Comparison of ENCODE assay signal across 31 cellular contexts in genomic region chr10:33396938-33397337, GRCh38.
A peak's percentile ranks its signal among the peaks of the same experiment; 100 is the strongest.
DNase-seq lines count a peak whose midpoint lies in the region; ATAC-seq, FAIRE-seq and TF ChIP-seq lines count a peak whose summit lies in the region.
"Had no signal": no experiment of that assay in that cellular context is flagged by ENCODE, and none has a peak within 500 bp of the region (broad histone marks: within the 10 kb centered on the region; RNA-seq: fewer than 3 reads in every experiment).

No MANE protein-coding gene starts in this region.

- TF ChIP-seq EP300 in K562 (IDR thresholded peaks at IDR 0.05; ENCODE audit: low read length) (no peak), upper lobe of left lung (IDR thresholded peaks at IDR 0.05) (no peak)

- TF ChIP-seq POLR2A in K562 (conservative IDR thresholded peaks at IDR 0.05) = no peak
- no peak for TF ChIP-seq POLR2A in upper lobe of left lung (IDR thresholded peaks at IDR 0.05)

- no peaks in the 10 kb centered on the region for H3K9me3 ChIP-seq in K562 (replicated peaks; ENCODE audit: control insufficient read depth, insufficient read depth, low read depth, low read length)
- peaks cover 0 to 6% (median 3%) of the 10 kb centered on the region in 4 donors for H3K9me3 ChIP-seq in upper lobe of left lung
- H3K9me3 ChIP-seq: BE2C had no signal

- in situ Hi-C loops in K562 (cut with MboI) = no loop called here

- POLR2A ChIA-PET in K562 (lab: Yijun Ruan, JAX) = no interaction called here

- no TSS peak for BruUV-seq in K562 (replicated peaks; lab: Mats Ljungman, UMichigan)

- H4K20me1 ChIP-seq in K562 (replicated peaks; ENCODE audit: control insufficient read depth, insufficient read depth, low read length) = no peaks in the 10 kb centered on the region
- H4K20me1 ChIP-seq: BLaER1; BLaER1 treated with 17β-estradiol and CSF1 and Interleukin-3, amounts not matched to agents 10 nM and 100 nM had no signal

- CTCF ChIA-PET in K562 (lab: Yijun Ruan, JAX; ENCODE audit: low intra/inter-chr PET ratio) = no interaction called here

- no peaks in the 10 kb centered on the region for H3K79me2 ChIP-seq in K562 (ENCODE audit: control insufficient read depth, insufficient read depth, low read length)

- H3K4me1 ChIP-seq in K562 (replicated peaks in 1 of 2; ENCODE audit: control insufficient read depth in 2 of 2, insufficient read depth in 2 of 2, low read length in 2 of 2) (no peaks in the 10 kb centered on the region), upper lobe of left lung (no peaks in the 10 kb centered on the region)
- H3K4me1 ChIP-seq: A549, BE2C, BLaER1 had no signal

- H2AFZ ChIP-seq in K562 (ENCODE audit: low read depth, low read length) = no peak overlapping the region

- H3K4me2 ChIP-seq in K562 (ENCODE audit: insufficient read depth, low read length) = no peak overlapping the region
- H3K4me2 ChIP-seq: A549; BLaER1; BLaER1 treated with 17β-estradiol and CSF1 and Interleukin-3, amounts not matched to agents 10 nM and 100 nM had no signal

- ATAC-seq in K562 = no peak
- ATAC-seq in GM19023 (IDR thresholded peaks at IDR 0.05; ENCODE audit: unreplicated experiment) = no peak
- no peak for ATAC-seq in upper lobe of left lung (ENCODE audit: low FRiP score in 2 of 2)
- ATAC-seq: A549; CD8-positive, alpha-beta T cell had no signal

- 0% methylated on average over 1 of the region's 1 CpG for WGBS in K562 (ENCODE audit: insufficient coverage, low coverage, missing lambda C conversion rate)
- 42 to 92% methylated on average over 1 of the region's 1 CpG for WGBS in upper lobe of left lung, 2 donors

- TF ChIP-seq RAD21 in K562 (CRISPR knock-in tag; conservative IDR thresholded peaks at IDR 0.05 in 1 of 2, IDR thresholded peaks at IDR 0.05 in 1 of 2) = no peak

- H3K27ac ChIP-seq in K562 (ENCODE audit: extremely low read depth, low read depth, low read length) (no peak overlapping the region), upper lobe of left lung (no peak overlapping the region)
- H3K27ac ChIP-seq: 22Rv1; A549; BLaER1; BLaER1 treated with 17β-estradiol and CSF1 and Interleukin-3, amounts not matched to agents 10 nM and 100 nM; C4-2B had no signal

- FAIRE-seq in HTR-8/SVneo (lab: Jason Lieb, UNC) = peak; percentile 20
- FAIRE-seq in K562 (lab: Jason Lieb, UNC) = no peak
- FAIRE-seq: A204.1, A549, D721Med had no signal

- TF ChIP-seq CTCF in K562 (IDR thresholded peaks at IDR 0.05 in 2 of 3, conservative IDR thresholded peaks at IDR 0.05 in 1 of 3; ENCODE audit: insufficient read depth in 2 of 3, low read depth in 1 of 3, low read length in 3 of 3) = no peak
- no peak for TF ChIP-seq CTCF in upper lobe of left lung (IDR thresholded peaks at IDR 0.05)

- intact Hi-C loops in K562 (cut with micrococcal nuclease) = no loop called here

- H3K27me3 ChIP-seq in K562 (ENCODE audit: control insufficient read depth in 2 of 2, insufficient read depth in 2 of 2, low read length in 2 of 2) = no peaks in the 10 kb centered on the region
- H3K27me3 ChIP-seq in upper lobe of left lung = no peaks in the 10 kb centered on the region
- H3K27me3 ChIP-seq: BE2C; BLaER1; BLaER1 treated with 17β-estradiol and CSF1 and Interleukin-3, amounts not matched to agents 10 nM and 100 nM had no signal

- no peak for DNase-seq in HTR-8/SVneo (ENCODE audit: insufficient read length, low spot score)
- DNase-seq in K562 (ENCODE audit: extremely low read depth in 1 of 4, low spot score in 3 of 4) = no peak
- DNase-seq in upper lobe of left lung = no peak
- DNase-seq: 8988T; ACHN; AML-193; BE2C; C1 segment of cervical spinal cord; Caco-2; Calu3; CD4-positive, alpha-beta memory T cell; CD4-positive, alpha-beta T cell; CD4-positive, CD25-positive, alpha-beta regulatory T cell; CD8-positive, alpha-beta memory T cell; CD8-positive, alpha-beta T cell; COR-L47; DMS 273 treated with DMSO at 0.1 percent for 48 hours; DMS153; DMS53; DMS79; DMS79 treated with DMSO at 0.1 percent for 48 hours; DND-41; EL had no signal

- no peaks in the 10 kb centered on the region for H3K9me1 ChIP-seq in K562 (ENCODE audit: control insufficient read depth, insufficient read depth, low read length)

- no peak overlapping the region for H3K9ac ChIP-seq in K562 (ENCODE audit: insufficient read depth in 1 of 2, low read depth in 2 of 2, low read length in 2 of 2)
- H3K9ac ChIP-seq: BLaER1; BLaER1 treated with 17β-estradiol and CSF1 and Interleukin-3, amounts not matched to agents 10 nM and 100 nM had no signal

- H3K4me3 ChIP-seq in K562 (no peak overlapping the region), upper lobe of left lung (no peak overlapping the region)
- H3K4me3 ChIP-seq: A549; BLaER1; BLaER1 treated with 17β-estradiol and CSF1 and Interleukin-3, amounts not matched to agents 10 nM and 100 nM had no signal

- no peaks in the 10 kb centered on the region for H3K36me3 ChIP-seq in K562 (ENCODE audit: control insufficient read depth, insufficient read depth, low read length)
- H3K36me3 ChIP-seq in upper lobe of left lung = no peaks in the 10 kb centered on the region
- H3K36me3 ChIP-seq: BE2C; BLaER1; BLaER1 treated with 17β-estradiol and CSF1 and Interleukin-3, amounts not matched to agents 10 nM and 100 nM had no signal

TF ChIP-seq in K562, 482 proteins besides CTCF, POLR2A, EP300 and RAD21:
- TF ChIP-seq, protein P1, sequence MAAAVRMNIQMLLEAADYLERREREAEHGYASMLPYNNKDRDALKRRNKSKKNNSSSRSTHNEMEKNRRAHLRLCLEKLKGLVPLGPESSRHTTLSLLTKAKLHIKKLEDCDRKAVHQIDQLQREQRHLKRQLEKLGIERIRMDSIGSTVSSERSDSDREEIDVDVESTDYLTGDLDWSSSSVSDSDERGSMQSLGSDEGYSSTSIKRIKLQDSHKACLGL (CRISPR knock-in tag; IDR thresholded peaks at IDR 0.05; ENCODE audit: borderline replicate concordance, poor library complexity, severe bottlenecking) = no peak
- peak; percentile 93 for TF ChIP-seq ZNF584 (CRISPR knock-in tag; IDR thresholded peaks at IDR 0.05; ENCODE audit: low read depth)
